Comparison of ENCODE assay signal across 1 cellular context in the genomic region with DNA sequence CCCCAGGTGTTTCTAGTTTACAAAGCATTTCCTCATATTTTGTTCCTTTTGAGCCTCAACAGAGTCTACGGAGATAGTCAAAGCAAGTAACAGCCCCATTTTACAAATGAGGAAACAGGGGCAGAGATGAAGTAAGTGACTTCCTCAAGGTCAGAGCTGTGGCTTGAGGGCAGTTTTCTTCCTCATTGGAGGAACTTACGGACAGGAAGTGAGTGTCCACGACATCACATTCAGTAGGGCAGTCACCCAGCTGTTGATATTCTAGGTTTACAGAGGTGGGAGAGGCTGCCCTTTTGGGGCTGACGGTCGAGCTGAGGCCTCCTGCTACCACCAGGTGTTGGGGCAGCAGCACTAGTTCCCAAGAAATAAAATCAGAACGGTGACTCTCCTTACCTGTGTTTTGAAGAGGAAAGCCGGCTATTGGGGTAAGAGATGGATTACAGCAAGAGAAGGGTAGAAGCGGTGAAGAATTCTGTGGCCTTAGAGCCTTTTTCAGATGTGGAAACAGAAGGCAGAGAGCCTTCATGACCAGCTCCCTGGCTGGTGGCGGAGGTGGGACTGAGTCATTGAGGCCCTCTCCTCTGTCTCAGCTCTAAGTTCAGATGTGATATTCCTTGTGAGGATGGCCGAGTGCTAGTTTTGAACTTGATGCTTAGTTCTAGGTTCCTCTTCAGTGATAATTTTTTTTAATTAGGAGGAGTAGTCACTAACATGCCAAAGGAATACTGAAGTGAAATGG.
TF ChIP-seq lines count a peak whose summit lies in the region.

No MANE protein-coding gene starts in this region.

TF ChIP-seq in GM23338, 12 proteins besides CTCF, POLR2A, EP300 and RAD21 (continued from another document):
- no peak for TF ChIP-seq ZNF462 (CRISPR knock-in tag; IDR thresholded peaks at IDR 0.05)
